In genomic region chr20:21312813-21313471, GRCh38 we compare ENCODE assay signal across 1 cellular context.
TF ChIP-seq lines count a peak whose summit lies in the region.

No MANE protein-coding gene starts in this region.

TF ChIP-seq in WTC11, 78 proteins besides CTCF, POLR2A, EP300 and RAD21 (continued from another document):
- TF ChIP-seq AFF4 (CRISPR knock-in tag; IDR thresholded peaks at IDR 0.05; ENCODE audit: borderline replicate concordance) (no peak), JUN (CRISPR knock-in tag; IDR thresholded peaks at IDR 0.05) (no peak), ATF2 (CRISPR knock-in tag; IDR thresholded peaks at IDR 0.05; ENCODE audit: borderline replicate concordance, low read depth) (no peak), SP1 (CRISPR knock-in tag; conservative IDR thresholded peaks at IDR 0.05) (no peak), NR1H2 (CRISPR knock-in tag; IDR thresholded peaks at IDR 0.05) (no peak), CREB1 (CRISPR knock-in tag; IDR thresholded peaks at IDR 0.05) (no peak), FOXK1 (CRISPR knock-in tag; IDR thresholded peaks at IDR 0.05) (no peak), ZBTB21 (CRISPR knock-in tag; IDR thresholded peaks at IDR 0.05; ENCODE audit: borderline replicate concordance) (no peak)
